Comparison of ENCODE assay signal across 8 cellular contexts in genomic region chr12:93624595-93625294, GRCh38. TPM values are rescaled to one million over a fixed set of nuclear protein-coding genes. Genes with fewer than 3 reads are reported as not detected.
A peak's percentile ranks its signal among the peaks of the same experiment; 100 is the strongest.
DNase-seq lines count a peak whose midpoint lies in the region; ATAC-seq, FAIRE-seq and TF ChIP-seq lines count a peak whose summit lies in the region.

No MANE protein-coding gene starts in this region.

- TF ChIP-seq EP300 in HepG2 (IDR thresholded peaks at IDR 0.05; ENCODE audit: low read depth in 2 of 2, low read length in 2 of 2) (no peak), HepG2 (CRISPR knock-in tag; IDR thresholded peaks at IDR 0.05; ENCODE audit: borderline replicate concordance) (no peak), esophagus muscularis mucosa (IDR thresholded peaks at IDR 0.05) (no peak)

- TF ChIP-seq POLR2A in HepG2 (IDR thresholded peaks at IDR 0.05; ENCODE audit: insufficient read depth in 1 of 2, low read depth in 2 of 2, low read length in 2 of 2) (no peak), esophagus muscularis mucosa (IDR thresholded peaks at IDR 0.05; ENCODE audit: low read depth) (no peak)

- H3K27ac Mint-ChIP-seq in glutamatergic neuron (ENCODE audit: unreplicated experiment) = no peak overlapping the region

- no peak for TF ChIP-seq CTCF in HepG2 (CRISPR knock-in tag; IDR thresholded peaks at IDR 0.05)
- TF ChIP-seq CTCF in glutamatergic neuron (IDR thresholded peaks at IDR 0.05; ENCODE audit: partially characterized antibody, unreplicated experiment) = no peak
- TF ChIP-seq CTCF in esophagus muscularis mucosa (IDR thresholded peaks at IDR 0.05) = no peak

- no peak overlapping the region for H3K4me3 Mint-ChIP-seq in glutamatergic neuron (ENCODE audit: unreplicated experiment)

- TF ChIP-seq RAD21 in HepG2 (CRISPR knock-in tag; IDR thresholded peaks at IDR 0.05) = no peak

- H3K79me2 ChIP-seq in HepG2 (ENCODE audit: insufficient read depth, low read length) = no peaks in the 10 kb centered on the region

- no peak overlapping the region for H3K4me3 ChIP-seq in HepG2 (replicated peaks in 1 of 3; ENCODE audit: insufficient read depth in 1 of 3, low read depth in 2 of 3, low read length in 3 of 3)
- H3K4me3 ChIP-seq in esophagus muscularis mucosa = no peak overlapping the region

- peak; percentile 9 for FAIRE-seq in GM18507 (lab: Jason Lieb, UNC)
- peak; percentile 82 for FAIRE-seq in RCC 7860 (lab: Jason Lieb, UNC)
- FAIRE-seq in HepG2 (lab: Jason Lieb, UNC) = no peak

- H3K27ac ChIP-seq in HepG2 (ENCODE audit: extremely low read length, insufficient read depth, low read length) (no peak overlapping the region), esophagus muscularis mucosa (replicated peaks in 1 of 4) (no peak overlapping the region)

- POLR2A ChIA-PET in HepG2 (lab: Yijun Ruan, JAX) = no interaction called here

- H3K36me3 ChIP-seq in HepG2 (replicated peaks in 1 of 2; ENCODE audit: control insufficient read depth in 1 of 2, insufficient read depth in 2 of 2, low read length in 2 of 2) = no peaks in the 10 kb centered on the region
- H3K36me3 ChIP-seq in esophagus muscularis mucosa = no peaks in the 10 kb centered on the region

- CTCF ChIA-PET in HepG2 (lab: Yijun Ruan, JAX; ENCODE audit: low intra/inter-chr PET ratio, low total read pairs) = no interaction called here

- intact Hi-C loops in HepG2 (cut with micrococcal nuclease; ENCODE audit: unreplicated experiment) (no loop called here), esophagus muscularis mucosa (cut with DNase I) (no loop called here)

- no peaks in the 10 kb centered on the region for H3K4me1 ChIP-seq in HepG2 (ENCODE audit: insufficient read depth, low read length)
- peaks cover 0 to 5% (median 0%) of the 10 kb centered on the region in 4 donors for H3K4me1 ChIP-seq in esophagus muscularis mucosa

- DNase-seq in GM18507 (ENCODE audit: extremely low spot score, insufficient read length, low read depth) (no peak), RCC 7860 (ENCODE audit: low spot score) (peak; percentile 89), HepG2 (ENCODE audit: low spot score) (peak; percentile 52), UCSD-AML1 (lab: John Stamatoyannopoulos, UW; ENCODE audit: unreplicated experiment) (no peak), glutamatergic neuron (no peak), esophagus muscularis mucosa (ENCODE audit: extremely low spot score) (no peak)
- DNase-seq in activated T-cell treated with anti-CD3 and anti-CD28 coated beads, Interleukin-2, amount 50 U/mL, for 1 hour = no peak

- H2AFZ ChIP-seq in HepG2 (ENCODE audit: low read length) = no peak overlapping the region

- H3K4me2 ChIP-seq in HepG2 (ENCODE audit: low read depth, low read length) = no peak overlapping the region

- no TSS peak for BruUV-seq in HepG2 (replicated peaks; lab: Mats Ljungman, UMichigan)

- no peaks in the 10 kb centered on the region for H3K9me3 Mint-ChIP-seq in glutamatergic neuron (ENCODE audit: unreplicated experiment)

- H3K27me3 Mint-ChIP-seq in glutamatergic neuron (ENCODE audit: unreplicated experiment) = no peaks in the 10 kb centered on the region

- H3K27me3 ChIP-seq in HepG2 (ENCODE audit: control insufficient read depth in 1 of 2, insufficient read depth in 2 of 2, low read length in 2 of 2) (no peaks in the 10 kb centered on the region), esophagus muscularis mucosa (no peaks in the 10 kb centered on the region)

- WGBS in HepG2 (ENCODE audit: low lambda C conversion rate) = 0% methylated on average over 2 of the region's 2 CpGs
- WGBS in esophagus muscularis mucosa = 51% methylated on average over 2 of the region's 2 CpGs

- peak; percentile 88 for ATAC-seq in HG02610 (IDR thresholded peaks at IDR 0.05; ENCODE audit: unreplicated experiment)
- ATAC-seq in HepG2 = no peak

- H4K20me1 ChIP-seq in HepG2 (ENCODE audit: insufficient read depth, low read length) = no peaks in the 10 kb centered on the region

- no peaks in the 10 kb centered on the region for H3K4me1 Mint-ChIP-seq in glutamatergic neuron (ENCODE audit: low read depth, unreplicated experiment)

- in situ Hi-C loops in HepG2 (cut with HindIII; ENCODE audit: extremely low pct_ligation_motif_present, low pct_unique_long_range_greater_than_20kb) = no loop called here

- H3K36me3 Mint-ChIP-seq in glutamatergic neuron (ENCODE audit: unreplicated experiment) = peaks cover 3% of the 10 kb centered on the region

- H3K9me3 ChIP-seq in HepG2 (ENCODE audit: low read length) (0 out of 2 replicates have a peak, but pooled peaks cover 4% of the 10 kb centered on the region), esophagus muscularis mucosa (no peaks in the 10 kb centered on the region)

- H3K9ac ChIP-seq in HepG2 (ENCODE audit: insufficient read depth, low read depth, low read length) = no peak overlapping the region

TF ChIP-seq in HepG2, 621 proteins besides CTCF, POLR2A, EP300 and RAD21 (continues in another document):
- no peak for TF ChIP-seq KDM1A (CRISPR knock-in tag; IDR thresholded peaks at IDR 0.05)
- no peak for TF ChIP-seq ZMYM4 (CRISPR knock-in tag; IDR thresholded peaks at IDR 0.05)

RNA-seq across cellular contexts. Expression of gene SOCS2, which starts 52.3 kb away (rescaled TPM):
- 1.5 and 2.4 TPM in 2 replicates for total RNA-seq in HepG2 (2016; rRNA removed; fragmentation: Illumina TruSeq; extraction: Trizol)
- total RNA-seq in HepG2 (2016; cell fraction: cytosol; rRNA removed; fragmentation: Illumina TruSeq; extraction: Trizol; ENCODE audit: low read depth) = 0.53 and 0.61 TPM in 2 replicates
- 1.4 and 1.9 TPM in 2 replicates for total RNA-seq in HepG2 (2016; cell fraction: insoluble cytoplasmic fraction; rRNA removed; fragmentation: Illumina TruSeq; extraction: Trizol)
- 1.4 and 2.1 TPM in 2 replicates for total RNA-seq in HepG2 (2016; cell fraction: membrane; rRNA removed; fragmentation: Illumina TruSeq; extraction: Trizol)
- total RNA-seq in HepG2 (2016; cell fraction: nucleus; rRNA removed; fragmentation: Illumina TruSeq; extraction: Trizol) = 3.1 and 4.0 TPM in 2 replicates
- polyA plus RNA-seq in HepG2 (2011; rRNA removed) = 0.62 and 0.89 TPM in 2 replicates
- 0.51 and 0.54 TPM in 2 replicates for polyA plus RNA-seq in HepG2 (2011; cell fraction: cytosol; rRNA removed)
- polyA plus RNA-seq in HepG2 (2011; cell fraction: nucleus; rRNA removed) = 1.6 and 1.9 TPM in 2 replicates
- 0.39 and 0.57 TPM in 2 replicates for polyA plus RNA-seq in HepG2 (2012)
- 0.50 and 0.75 TPM in 2 replicates for polyA plus RNA-seq in HepG2 (2016; cell fraction: cytosol; fragmentation: Illumina TruSeq; extraction: Trizol; ENCODE audit: low read depth)
- 2.4 and 2.5 TPM in 2 replicates for polyA plus RNA-seq in HepG2 (2016; cell fraction: insoluble cytoplasmic fraction; fragmentation: Illumina TruSeq; extraction: Trizol; ENCODE audit: low read depth)
- polyA plus RNA-seq in HepG2 (2016; cell fraction: membrane; fragmentation: Illumina TruSeq; extraction: Trizol; ENCODE audit: low read depth) = 2.0 and 2.7 TPM in 2 replicates
- polyA plus RNA-seq in HepG2 (2016; cell fraction: nucleus; fragmentation: Illumina TruSeq; extraction: Trizol; ENCODE audit: insufficient read depth, low read depth) = 4.5 and 5.6 TPM in 2 replicates
- 0.60 and 0.96 TPM in 2 replicates for polyA minus RNA-seq in HepG2 (2011; rRNA and poly(A)+ RNA removed; ENCODE audit: low replicate concordance)
- 1.2 TPM in 1 of 2 replicates, not detected in the other for polyA minus RNA-seq in HepG2 (2011; cell fraction: cytosol; rRNA and poly(A)+ RNA removed)
- 1.8 and 1.9 TPM in 2 replicates for polyA minus RNA-seq in HepG2 (2011; cell fraction: nucleus; rRNA and poly(A)+ RNA removed)
- total RNA-seq in glutamatergic neuron (ENCODE audit: unreplicated experiment) = 36.6 TPM
- total RNA-seq in esophagus muscularis mucosa = 10 to 100 TPM; 10.4 to 46.7 (median 26.5) TPM

RNA-seq across cellular contexts. Expression of gene CRADD, which starts 52.4 kb away (rescaled TPM):
- total RNA-seq in HepG2 (2016; rRNA removed; fragmentation: Illumina TruSeq; extraction: Trizol) (18.8 and 22.3 TPM in 2 replicates), glutamatergic neuron (ENCODE audit: unreplicated experiment) (18.8 TPM), esophagus muscularis mucosa (10 to 100 TPM; 23.5 to 35.3 (median 26.1) TPM)
- 7.7 and 9.3 TPM in 2 replicates for total RNA-seq in HepG2 (2016; cell fraction: cytosol; rRNA removed; fragmentation: Illumina TruSeq; extraction: Trizol; ENCODE audit: low read depth)
- total RNA-seq in HepG2 (2016; cell fraction: insoluble cytoplasmic fraction; rRNA removed; fragmentation: Illumina TruSeq; extraction: Trizol) = 15.4 and 25.4 TPM in 2 replicates
- 10.0 and 11.9 TPM in 2 replicates for total RNA-seq in HepG2 (2016; cell fraction: membrane; rRNA removed; fragmentation: Illumina TruSeq; extraction: Trizol)
- total RNA-seq in HepG2 (2016; cell fraction: nucleus; rRNA removed; fragmentation: Illumina TruSeq; extraction: Trizol) = 11.3 and 12.9 TPM in 2 replicates
- 12.4 and 13.7 TPM in 2 replicates for polyA plus RNA-seq in HepG2 (2011; rRNA removed)
- 14.5 and 17.3 TPM in 2 replicates for polyA plus RNA-seq in HepG2 (2011; cell fraction: cytosol; rRNA removed)
- polyA plus RNA-seq in HepG2 (2011; cell fraction: nucleus; rRNA removed) = 6.3 and 6.5 TPM in 2 replicates
- polyA plus RNA-seq in HepG2 (2012) = 13.8 and 16.2 TPM in 2 replicates
- 6.6 and 6.9 TPM in 2 replicates for polyA plus RNA-seq in HepG2 (2016; cell fraction: cytosol; fragmentation: Illumina TruSeq; extraction: Trizol; ENCODE audit: low read depth)
- 20.3 and 24.7 TPM in 2 replicates for polyA plus RNA-seq in HepG2 (2016; cell fraction: insoluble cytoplasmic fraction; fragmentation: Illumina TruSeq; extraction: Trizol; ENCODE audit: low read depth)
- 7.1 and 10.2 TPM in 2 replicates for polyA plus RNA-seq in HepG2 (2016; cell fraction: membrane; fragmentation: Illumina TruSeq; extraction: Trizol; ENCODE audit: low read depth)
- 8.0 and 9.4 TPM in 2 replicates for polyA plus RNA-seq in HepG2 (2016; cell fraction: nucleus; fragmentation: Illumina TruSeq; extraction: Trizol; ENCODE audit: insufficient read depth, low read depth)
- 7.4 and 15.6 TPM in 2 replicates for polyA minus RNA-seq in HepG2 (2011; rRNA and poly(A)+ RNA removed; ENCODE audit: low replicate concordance)
- polyA minus RNA-seq in HepG2 (2011; cell fraction: cytosol; rRNA and poly(A)+ RNA removed) = 4.2 and 6.2 TPM in 2 replicates
- 18.9 and 22.4 TPM in 2 replicates for polyA minus RNA-seq in HepG2 (2011; cell fraction: nucleus; rRNA and poly(A)+ RNA removed)

Comparison
In these comparisons a context has a peak if more than half of its experiments do, and no peak if none do; other contexts are left out.
1. DNase-seq: peak in RCC 7860 (single experiment) and HepG2 (single experiment); none in GM18507 (single experiment), UCSD-AML1 (single experiment), glutamatergic neuron (single experiment), activated T-cell treated with anti-CD3 and anti-CD28 coated beads, Interleukin-2, amount 50 U/mL, for 1 hour (single experiment) and esophagus muscularis mucosa (single experiment).